Comparison of ENCODE assay signal across 9 cellular contexts in genomic region chr7:117322741-117323584, GRCh38. TPM values are rescaled to one million over a fixed set of nuclear protein-coding genes. Genes with fewer than 3 reads are reported as not detected.
DNase-seq lines count a peak whose midpoint lies in the region; ATAC-seq, FAIRE-seq and TF ChIP-seq lines count a peak whose summit lies in the region.
"Had no signal": no experiment of that assay in that cellular context is flagged by ENCODE, and none has a peak within 500 bp of the region (broad histone marks: within the 10 kb centered on the region; RNA-seq: fewer than 3 reads in every experiment).

WNT2 (minus strand) TSS chr7:117323058; CDS start chr7:117322989, 69 bp downstream.

- peaks cover 0 to 8% (median 6%) of the 10 kb centered on the region in 3 donors for H3K9me3 Mint-ChIP-seq in IgD-negative memory B cell
- H3K9me3 Mint-ChIP-seq: activated CD4-positive, alpha-beta T cell treated with anti-CD3 and anti-CD28 coated beads, Interleukin-2, amount 10 ng/mL, durations not matched to agents 7 days and 5 days had no signal

- BruUV-seq in endothelial cell of umbilical vein (replicated peaks; lab: Mats Ljungman, UMichigan), result no TSS peak

- peaks cover 44 to 60% of the 10 kb centered on the region in 2 experiments for H3K27me3 ChIP-seq in endothelial cell of umbilical vein (ENCODE audit: control insufficient read depth in 2 of 2, insufficient read depth in 2 of 2, low read length in 2 of 2)
- peaks cover 35% of the 10 kb centered on the region for H3K27me3 ChIP-seq in muscle layer of duodenum (ENCODE audit: low read depth, low read length)

- peak within 1 kb of the TSS in 2 of 3 donors; percentile 17 to 43 for H3K27ac Mint-ChIP-seq in IgD-negative memory B cell
- H3K27ac Mint-ChIP-seq: activated CD4-positive, alpha-beta T cell treated with anti-CD3 and anti-CD28 coated beads, Interleukin-2, amount 10 ng/mL, durations not matched to agents 7 days and 5 days had no signal

- POLR2A ChIA-PET in endothelial cell of umbilical vein (lab: Charles Lee), result no interaction called here

- intact Hi-C loops in endothelial cell of umbilical vein (cut with micrococcal nuclease), result no loop called here

- no peak for FAIRE-seq in endothelial cell of umbilical vein (lab: Jason Lieb, UNC)

- peaks cover 34% of the 10 kb centered on the region for H3K27me3 Mint-ChIP-seq in IgD-negative memory B cell

- no peak for TF ChIP-seq POLR2A in endothelial cell of umbilical vein (IDR thresholded peaks at IDR 0.05; ENCODE audit: low read depth, low read length)

- H3K36me3 ChIP-seq in endothelial cell of umbilical vein (ENCODE audit: control insufficient read depth in 2 of 2, extremely low read depth in 1 of 2, insufficient read depth in 2 of 2, low read length in 2 of 2) (no peaks in the 10 kb centered on the region), muscle layer of duodenum (ENCODE audit: control insufficient read depth in 1 of 2, insufficient read depth in 2 of 2, low read length in 2 of 2) (no peaks in the 10 kb centered on the region)

- peak within 1 kb of the TSS; percentile 63 for H3K4me2 ChIP-seq in endothelial cell of umbilical vein (ENCODE audit: insufficient read depth, low read length)

- no peaks in the 10 kb centered on the region for H4K20me1 ChIP-seq in endothelial cell of umbilical vein (replicated peaks; ENCODE audit: control insufficient read depth, extremely low read depth, insufficient read depth, low read length)

- H2AFZ ChIP-seq in endothelial cell of umbilical vein (ENCODE audit: low read depth, low read length), result peak within 1 kb of the TSS; percentile 96

- H3K27ac ChIP-seq in endothelial cell of umbilical vein (ENCODE audit: insufficient read depth, low read depth, low read length) (no peak within 1 kb of the TSS), muscle layer of duodenum (ENCODE audit: low read length) (no peak within 1 kb of the TSS)

- H3K9me1 ChIP-seq in endothelial cell of umbilical vein (replicated peaks; ENCODE audit: control insufficient read depth, extremely low read depth, insufficient read depth, low read length), result no peaks in the 10 kb centered on the region

- CTCF ChIA-PET in endothelial cell of umbilical vein (lab: Charles Lee), result interaction anchor here (1.1 to 2.0 kb wide), 5 partner anchors 8 to 110 kb away, joined by 3 to 8 read pairs (median 4); no protein-coding TSS in a partner anchor

- peaks cover 15% of the 10 kb centered on the region for H3K4me1 ChIP-seq in endothelial cell of umbilical vein (ENCODE audit: control insufficient read depth, extremely low read depth, insufficient read depth, low read length)
- peaks cover 0 to 22% of the 10 kb centered on the region in 2 donors for H3K4me1 ChIP-seq in muscle layer of duodenum (ENCODE audit: control insufficient read depth in 1 of 2, insufficient read depth in 2 of 2, low read length in 2 of 2)

- no peak for TF ChIP-seq CTCF in endothelial cell of umbilical vein (IDR thresholded peaks at IDR 0.05; ENCODE audit: extremely low read depth in 1 of 2, insufficient read depth in 1 of 2, low read depth in 1 of 2, low read length in 2 of 2)

- DNase-seq in AG08395 (ENCODE audit: low spot score) (peak; percentile 3), endothelial cell of umbilical vein (ENCODE audit: low read depth, low spot score) (no peak), NCI-H2196 treated with DMSO at 0.1 percent for 48 hours (lab: John Stamatoyannopoulos, UW; ENCODE audit: unreplicated experiment) (no peak), pons (ENCODE audit: low spot score) (no peak), dedifferentiated amniotic fluid mesenchymal stem cell (ENCODE audit: extremely low spot score) (no peak)
- DNase-seq: activated CD4-positive, alpha-beta T cell treated with anti-CD3 and anti-CD28 coated beads, Interleukin-2, amount 10 ng/mL, durations not matched to agents 7 days and 5 days had no signal

- peaks cover 0 to 2% (median 0%) of the 10 kb centered on the region in 3 donors for H3K4me1 Mint-ChIP-seq in IgD-negative memory B cell

- H3K36me3 Mint-ChIP-seq in IgD-negative memory B cell, result no peaks in the 10 kb centered on the region

- H3K4me3 ChIP-seq in endothelial cell of umbilical vein (replicated peaks in 1 of 3; ENCODE audit: insufficient read depth in 1 of 3, low read depth in 1 of 3, low read length in 3 of 3) (peak within 1 kb of the TSS; percentile 4 to 56 (median 41)), muscle layer of duodenum (ENCODE audit: low read depth in 1 of 2, low read length in 2 of 2) (peak within 1 kb of the TSS; percentile 51 to 79)

- no peak for ATAC-seq in HG03521 (IDR thresholded peaks at IDR 0.05; ENCODE audit: unreplicated experiment)

- H3K9me3 ChIP-seq in endothelial cell of umbilical vein (replicated peaks; ENCODE audit: control insufficient read depth, insufficient read depth, low read length) (no peaks in the 10 kb centered on the region), muscle layer of duodenum (ENCODE audit: control insufficient read depth in 1 of 2, low read length in 2 of 2) (no peaks in the 10 kb centered on the region)

- H3K79me2 ChIP-seq in endothelial cell of umbilical vein (ENCODE audit: control insufficient read depth, insufficient read depth, low read length), result no peaks in the 10 kb centered on the region

- H3K4me3 Mint-ChIP-seq in IgD-negative memory B cell, result no peak within 1 kb of the TSS
- H3K4me3 Mint-ChIP-seq: activated CD4-positive, alpha-beta T cell treated with anti-CD3 and anti-CD28 coated beads, Interleukin-2, amount 10 ng/mL, durations not matched to agents 7 days and 5 days had no signal

- H3K9ac ChIP-seq in endothelial cell of umbilical vein (replicated peaks; ENCODE audit: extremely low read depth, insufficient read depth, low read length), result no peak within 1 kb of the TSS

- dilution Hi-C loops in endothelial cell of umbilical vein (cut with MboI; ENCODE audit: extremely low pct_ligation_motif_present, low sequenced_read_pairs), result no loop called here

TF ChIP-seq in endothelial cell of umbilical vein, 7 proteins besides CTCF, POLR2A, EP300 and RAD21:
- no peak for TF ChIP-seq GATA2 (IDR thresholded peaks at IDR 0.05; ENCODE audit: insufficient read depth, insufficient read length, low read depth, low read length)
- peak; percentile 91 for TF ChIP-seq EZH2 (IDR thresholded peaks at IDR 0.05; ENCODE audit: borderline replicate concordance, low read depth, low read length, severe bottlenecking)

RNA-seq across cellular contexts. Expression of gene WNT2, which starts in this region (rescaled TPM):
- polyA plus RNA-seq in IgD-negative memory B cell (not detected), endothelial cell of umbilical vein (not detected in 2 replicates)
- not detected in 2 replicates for total RNA-seq in endothelial cell of umbilical vein
- not detected in 2 replicates for polyA plus RNA-seq in endothelial cell of umbilical vein (2011; cell fraction: cytosol; rRNA removed)
- not detected in 2 replicates for polyA plus RNA-seq in endothelial cell of umbilical vein (2011; cell fraction: nucleus; rRNA removed)
- not detected in 2 replicates for polyA plus RNA-seq in endothelial cell of umbilical vein (2012)
- not detected in 2 replicates for polyA minus RNA-seq in endothelial cell of umbilical vein
- not detected for polyA minus RNA-seq in endothelial cell of umbilical vein (2011; cell fraction: cytosol; rRNA and poly(A)+ RNA removed)
- polyA minus RNA-seq in endothelial cell of umbilical vein (2011; cell fraction: nucleus; rRNA and poly(A)+ RNA removed), result not detected in 2 replicates
- total RNA-seq: activated CD4-positive, alpha-beta T cell treated with anti-CD3 and anti-CD28 coated beads, Interleukin-2, amount 10 ng/mL, durations not matched to agents 7 days and 5 days had no signal
